Comparison of ENCODE assay signal across 9 cellular contexts in the genomic region with DNA sequence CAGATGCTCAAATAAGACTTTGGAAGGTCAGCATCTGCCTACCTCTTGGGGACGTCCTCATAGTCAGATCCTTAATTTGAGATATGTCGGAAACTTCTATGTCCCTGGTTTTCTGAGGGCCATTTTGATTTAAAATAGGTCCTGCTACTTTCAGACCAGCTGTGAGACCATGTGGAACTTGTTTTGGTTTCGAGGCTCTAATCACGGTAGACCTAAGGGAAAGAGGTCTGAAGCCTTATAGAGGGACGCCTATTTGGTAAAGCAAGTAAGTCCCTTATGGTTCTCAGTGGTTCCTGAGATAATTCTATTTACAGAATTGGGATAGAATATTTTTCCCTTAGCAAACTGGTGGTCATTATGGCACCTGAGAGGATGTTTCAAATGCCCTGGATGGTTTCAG.
"Had no signal": no experiment of that assay in that cellular context is flagged by ENCODE, and none has a peak within 500 bp of the region (broad histone marks: within the 10 kb centered on the region; RNA-seq: fewer than 3 reads in every experiment).

No MANE protein-coding gene starts in this region.

- H3K27ac ChIP-seq: cardiac muscle cell, prostate gland, suprapubic skin, WERI-Rb-1 had no signal

- H3K27me3 ChIP-seq: cardiac muscle cell, suprapubic skin had no signal

- H3K9me3 ChIP-seq: prostate gland, suprapubic skin had no signal

- H3K4me1 ChIP-seq: prostate gland had no signal

- H3K4me3 ChIP-seq: cardiac muscle cell, prostate gland had no signal

- H3K36me3 ChIP-seq: cardiac muscle cell, prostate gland, suprapubic skin, WERI-Rb-1 had no signal

- DNase-seq: activated CD4-positive, alpha-beta T cell treated with anti-CD3 and anti-CD28 coated beads for 1 hour; activated CD8-positive, alpha-beta memory T cell treated with anti-CD3 and anti-CD28 coated beads for 24 hours; activated naive CD8-positive, alpha-beta T cell treated with anti-CD3 and anti-CD28 coated beads, Interleukin-2, amount 10 ng/mL, durations not matched to agents 7 days and 5 days; amygdala; right cardiac atrium; WERI-Rb-1 had no signal
